Comparison of ENCODE assay signal across 9 cellular contexts in the genomic region with DNA sequence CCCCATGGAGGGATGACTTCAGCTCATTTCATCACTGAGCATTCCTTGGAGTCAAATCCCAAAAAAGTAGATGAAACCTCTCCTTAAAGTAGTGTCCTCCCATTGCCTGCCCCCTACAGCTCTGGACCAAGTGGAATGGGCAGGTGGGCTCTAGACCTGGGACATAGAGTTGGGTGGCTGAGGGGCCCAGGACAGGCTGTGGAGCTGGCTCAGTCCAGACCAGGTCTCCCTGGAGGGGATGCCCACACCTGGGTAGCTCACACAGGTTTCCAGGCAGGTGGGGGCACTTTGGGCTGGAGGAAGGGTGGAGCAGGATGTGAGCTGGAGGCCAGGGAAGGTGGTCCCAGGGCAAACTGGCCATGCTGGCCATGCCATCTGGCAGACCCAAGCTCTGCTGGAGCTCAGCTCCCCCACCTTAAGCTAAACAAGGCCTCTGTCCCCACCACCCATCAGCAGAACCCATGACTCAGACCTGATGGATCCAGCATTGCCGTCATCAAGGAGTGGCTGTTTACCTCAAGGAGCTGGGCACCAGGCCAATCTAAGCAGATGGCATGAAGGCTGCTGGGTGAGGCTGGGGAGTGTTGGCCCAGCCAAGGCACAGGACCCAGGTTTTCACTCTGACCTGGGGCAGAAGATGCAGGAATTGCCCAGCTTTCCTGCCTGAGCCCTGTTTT. TPM values are rescaled to one million over a fixed set of nuclear protein-coding genes. Genes with fewer than 3 reads are reported as not detected.
DNase-seq lines count a peak whose midpoint lies in the region; ATAC-seq, FAIRE-seq and TF ChIP-seq lines count a peak whose summit lies in the region.
"Had no signal": no experiment of that assay in that cellular context is flagged by ENCODE, and none has a peak within 500 bp of the region (broad histone marks: within the 10 kb centered on the region; RNA-seq: fewer than 3 reads in every experiment).

No MANE protein-coding gene starts in this region.

- H3K4me3 ChIP-seq in A549 (no peak overlapping the region), SJSA1 (no peak overlapping the region), hepatocyte (no peak overlapping the region)

- FAIRE-seq in A549 (lab: Jason Lieb, UNC), result peak; percentile 100

- no peaks in the 10 kb centered on the region for H4K20me1 ChIP-seq in hepatocyte (ENCODE audit: insufficient read depth, poor library complexity, severe bottlenecking)

- H3K36me3 ChIP-seq in SJSA1 (no peaks in the 10 kb centered on the region), hepatocyte (replicated peaks; ENCODE audit: insufficient read depth, low read depth) (no peaks in the 10 kb centered on the region)

- POLR2A ChIA-PET in A549 (lab: Yijun Ruan, JAX), result interaction anchor here (0.6 to 2.2 kb wide), 11 partner anchors 10 to 240 kb away, joined by 3 to 13 read pairs (median 4); a partner anchor contains a TSS

- ATAC-seq in A549, result peak; percentile 86
- ATAC-seq in GM18909 (IDR thresholded peaks at IDR 0.05; ENCODE audit: poor library complexity, unreplicated experiment), result no peak
- no peak for ATAC-seq in GM18498 (IDR thresholded peaks at IDR 0.05; ENCODE audit: unreplicated experiment)
- no peak for ATAC-seq in GM21529 (IDR thresholded peaks at IDR 0.05; ENCODE audit: unreplicated experiment)

- no peaks in the 10 kb centered on the region for H3K79me2 ChIP-seq in hepatocyte

- TF ChIP-seq CTCF in A549 (IDR thresholded peaks at IDR 0.05), result no peak
- TF ChIP-seq CTCF in hepatocyte (IDR thresholded peaks at IDR 0.05; ENCODE audit: poor library complexity), result no peak

- peak; percentile 92 to 95; a peak in 4 of 5 replicates for TF ChIP-seq EP300 in A549 (IDR thresholded peaks at IDR 0.05)

- H3K9me3 ChIP-seq in A549, result peaks cover 20% of the 10 kb centered on the region
- H3K9me3 ChIP-seq in SJSA1 (replicated peaks), result no peaks in the 10 kb centered on the region
- H3K9me3 ChIP-seq in hepatocyte (ENCODE audit: low read depth), result no peaks in the 10 kb centered on the region

- peak overlapping the region; percentile 96 to 99 for H3K27ac ChIP-seq in A549
- no peak overlapping the region for H3K27ac ChIP-seq in SJSA1
- H3K27ac ChIP-seq in hepatocyte, result no peak overlapping the region
- H3K27ac ChIP-seq: KMS-11 had no signal

- peaks cover 62% of the 10 kb centered on the region for H3K4me1 ChIP-seq in A549
- H3K4me1 ChIP-seq in SJSA1 (replicated peaks), result peaks cover 13% of the 10 kb centered on the region
- H3K4me1 ChIP-seq in hepatocyte (ENCODE audit: insufficient read depth), result no peaks in the 10 kb centered on the region

- peak; percentile 32 to 53; a peak in 4 of 5 replicates for TF ChIP-seq RAD21 in A549 (conservative IDR thresholded peaks at IDR 0.05 in 1 of 2, IDR thresholded peaks at IDR 0.05 in 1 of 2)

- peak; percentile 37; the same call in 1 of the 2 replicates for TF ChIP-seq POLR2A in A549 (IDR thresholded peaks at IDR 0.05; ENCODE audit: low read length)

- H2AFZ ChIP-seq in hepatocyte, result no peak overlapping the region

- no peaks in the 10 kb centered on the region for H3K9me2 ChIP-seq in hepatocyte (replicated peaks; ENCODE audit: insufficient read depth)

- 0% methylated on average over 1 of the region's 1 CpG for WGBS in A549 (ENCODE audit: missing lambda C conversion rate)
- WGBS in hepatocyte (ENCODE audit: low lambda C conversion rate, missing lambda C conversion rate), result 75% methylated on average over 1 of the region's 1 CpG

- CTCF ChIA-PET in A549 (lab: Yijun Ruan, JAX), result interaction anchor here (0.9 to 9.5 kb wide), 19 partner anchors 7 to 545 kb away, joined by 3 to 71 read pairs (median 4); a partner anchor contains a TSS

- DNase-seq in A549 (ENCODE audit: low read depth in 1 of 2, low spot score in 1 of 2) (peak; percentile 97 to 100), H4 (ENCODE audit: low spot score) (peak; percentile 98), SJSA1 (ENCODE audit: low read depth in 1 of 2, low spot score in 2 of 2) (peak; percentile 28 to 73), hepatocyte (ENCODE audit: low spot score) (peak; percentile 46), iPS-NIHi7 (ENCODE audit: extremely low spot score) (no peak)

- H3K4me2 ChIP-seq in A549 (peak overlapping the region; percentile 74), hepatocyte (no peak overlapping the region)
- H3K4me2 ChIP-seq: KMS-11 had no signal

- H3K27me3 ChIP-seq in SJSA1 (replicated peaks), result no peaks in the 10 kb centered on the region
- no peaks in the 10 kb centered on the region for H3K27me3 ChIP-seq in hepatocyte

TF ChIP-seq in A549, 52 proteins besides CTCF, POLR2A, EP300 and RAD21 (continues in another document):
- TF ChIP-seq NFE2L2 (conservative IDR thresholded peaks at IDR 0.05; ENCODE audit: low read length) (no peak; the same call in 1 of the 2 replicates), HOXB5 (CRISPR knock-in tag; IDR thresholded peaks at IDR 0.05) (peak; percentile 94; the same call in 1 of the 2 replicates), TP53 (CRISPR knock-in tag; IDR thresholded peaks at IDR 0.05) (no peak), HEYL (CRISPR knock-in tag; IDR thresholded peaks at IDR 0.05) (peak; percentile 42; the same call in 1 of the 2 replicates), PHF8 (IDR thresholded peaks at IDR 0.05; ENCODE audit: borderline replicate concordance, low read depth) (no peak), RCOR1 (IDR thresholded peaks at IDR 0.05; ENCODE audit: low read depth, low read length) (no peak), NR3C1 (IDR thresholded peaks at IDR 0.05) (no peak), ZNF302 (CRISPR knock-in tag; IDR thresholded peaks at IDR 0.05) (peak; percentile 64; the same call in 1 of the 2 replicates), MYC (IDR thresholded peaks at IDR 0.05; ENCODE audit: borderline replicate concordance, low read length) (peak; percentile 83), ZFP36 (IDR thresholded peaks at IDR 0.05; ENCODE audit: borderline replicate concordance, partially characterized antibody) (no peak), CHD4 (IDR thresholded peaks at IDR 0.05; ENCODE audit: borderline replicate concordance) (no peak), RARB (CRISPR knock-in tag; IDR thresholded peaks at IDR 0.05) (no peak), NPAS2 (CRISPR knock-in tag; IDR thresholded peaks at IDR 0.05; ENCODE audit: borderline replicate concordance) (no peak), CBX2 (IDR thresholded peaks at IDR 0.05; ENCODE audit: borderline replicate concordance, low read depth) (no peak), ZSCAN20 (CRISPR knock-in tag; IDR thresholded peaks at IDR 0.05) (no peak; the same call in none of the 2 replicates), FOSB (CRISPR knock-in tag; IDR thresholded peaks at IDR 0.05) (no peak), POLR2AphosphoS2 (conservative IDR thresholded peaks at IDR 0.05; ENCODE audit: low read length) (no peak), KDM1A (IDR thresholded peaks at IDR 0.05; ENCODE audit: low read depth) (no peak)
- TF ChIP-seq, protein P1, sequence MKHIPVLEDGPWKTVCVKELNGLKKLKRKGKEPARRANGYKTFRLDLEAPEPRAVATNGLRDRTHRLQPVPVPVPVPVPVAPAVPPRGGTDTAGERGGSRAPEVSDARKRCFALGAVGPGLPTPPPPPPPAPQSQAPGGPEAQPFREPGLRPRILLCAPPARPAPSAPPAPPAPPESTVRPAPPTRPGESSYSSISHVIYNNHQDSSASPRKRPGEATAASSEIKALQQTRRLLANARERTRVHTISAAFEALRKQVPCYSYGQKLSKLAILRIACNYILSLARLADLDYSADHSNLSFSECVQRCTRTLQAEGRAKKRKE (CRISPR knock-in tag; IDR thresholded peaks at IDR 0.05; ENCODE audit: low read depth), result peak; percentile 96

RNA-seq across cellular contexts. Expression of a gene that starts 6.2 kb away (rescaled TPM):
- polyA plus RNA-seq in A549 (2011; rRNA removed) (0.37 TPM in 1 of 2 replicates, not detected in the other), A549 (2017; fragmentation: RNase III; extraction: RNeasy Plus Mini Kit Qiagen cat#74134 plus additional on column Dnase treatment) (not detected in 3 replicates), hepatocyte (2.2 TPM in 1 of 2 replicates, not detected in the other)
- polyA plus RNA-seq in A549 (2012; cell fraction: cytosol; rRNA removed), result 0.34 TPM in 1 of 2 replicates, not detected in the other
- polyA plus RNA-seq in A549 (2012; cell fraction: nucleus; rRNA removed), result not detected in 2 replicates
- polyA minus RNA-seq in A549 (2011; rRNA and poly(A)+ RNA removed), result not detected in 2 replicates
- 4.5 TPM in 1 of 2 replicates, not detected in the other for total RNA-seq in H4 (2014; rRNA removed; shearing (Covaris generic))
- total RNA-seq in SJSA1 (2014; rRNA removed; shearing (Covaris generic)), result not detected in 2 replicates
- total RNA-seq in hepatocyte, result not detected in 2 replicates

RNA-seq across cellular contexts. Expression of a gene that starts 30.7 kb away (rescaled TPM):
- polyA plus RNA-seq in A549 (2011; rRNA removed) (51.9 and 86.9 TPM in 2 replicates), A549 (2017; fragmentation: RNase III; extraction: RNeasy Plus Mini Kit Qiagen cat#74134 plus additional on column Dnase treatment) (62.4 to 73.0 TPM (median 64.3 TPM) in 3 replicates), hepatocyte (78.5 and 99.3 TPM in 2 replicates)
- polyA plus RNA-seq in A549 (2012; cell fraction: cytosol; rRNA removed), result 53.7 and 75.5 TPM in 2 replicates
- polyA plus RNA-seq in A549 (2012; cell fraction: nucleus; rRNA removed), result 34.3 and 62.2 TPM in 2 replicates
- polyA minus RNA-seq in A549 (2011; rRNA and poly(A)+ RNA removed), result 27.6 and 27.8 TPM in 2 replicates
- total RNA-seq in H4 (2014; rRNA removed; shearing (Covaris generic)), result 58.8 and 67.4 TPM in 2 replicates
- 25.0 and 39.4 TPM in 2 replicates for total RNA-seq in SJSA1 (2014; rRNA removed; shearing (Covaris generic))
- 94.8 and 103 TPM in 2 replicates for total RNA-seq in hepatocyte

RNA-seq across cellular contexts. Expression of a gene that starts 31.1 kb away (rescaled TPM):
- 108 and 187 TPM in 2 replicates for polyA plus RNA-seq in A549 (2011; rRNA removed)
- 38.7 and 48.0 TPM in 2 replicates for polyA plus RNA-seq in A549 (2012; cell fraction: cytosol; rRNA removed)
- 13.9 and 21.7 TPM in 2 replicates for polyA plus RNA-seq in A549 (2012; cell fraction: nucleus; rRNA removed)
- 99.8 to 119 TPM (median 108 TPM) in 3 replicates for polyA plus RNA-seq in A549 (2017; fragmentation: RNase III; extraction: RNeasy Plus Mini Kit Qiagen cat#74134 plus additional on column Dnase treatment)
- polyA minus RNA-seq in A549 (2011; rRNA and poly(A)+ RNA removed), result 15.3 and 16.9 TPM in 2 replicates
- total RNA-seq in H4 (2014; rRNA removed; shearing (Covaris generic)), result 129 and 164 TPM in 2 replicates
- 60.5 and 65.9 TPM in 2 replicates for total RNA-seq in SJSA1 (2014; rRNA removed; shearing (Covaris generic))
- 102 and 109 TPM in 2 replicates for total RNA-seq in hepatocyte
- 85.6 and 91.5 TPM in 2 replicates for polyA plus RNA-seq in hepatocyte

RNA-seq across cellular contexts. Expression of a gene that starts 56.5 kb away (rescaled TPM):
- polyA plus RNA-seq in A549 (2011; rRNA removed), result 41.1 and 41.2 TPM in 2 replicates
- 20.7 and 21.0 TPM in 2 replicates for polyA plus RNA-seq in A549 (2012; cell fraction: cytosol; rRNA removed)
- polyA plus RNA-seq in A549 (2012; cell fraction: nucleus; rRNA removed), result 37.4 and 41.3 TPM in 2 replicates
- polyA plus RNA-seq in A549 (2017; fragmentation: RNase III; extraction: RNeasy Plus Mini Kit Qiagen cat#74134 plus additional on column Dnase treatment), result 23.6 to 25.0 TPM (median 24.8 TPM) in 3 replicates
- polyA minus RNA-seq in A549 (2011; rRNA and poly(A)+ RNA removed), result 76.4 and 88.5 TPM in 2 replicates
- 15.2 and 19.8 TPM in 2 replicates for total RNA-seq in H4 (2014; rRNA removed; shearing (Covaris generic))
- 10.3 and 13.0 TPM in 2 replicates for total RNA-seq in SJSA1 (2014; rRNA removed; shearing (Covaris generic))
- 18.5 and 21.8 TPM in 2 replicates for total RNA-seq in hepatocyte
- polyA plus RNA-seq in hepatocyte, result 19.5 and 22.4 TPM in 2 replicates

Comparison
In these comparisons a context has a peak if more than half of its experiments do, and no peak if none do; other contexts are left out.
1. ATAC-seq: peak in A549 (2 of 2); none in GM18909 (single experiment), GM18498 (single experiment) and GM21529 (single experiment).
2. H3K27ac ChIP-seq: peak in A549 (2 of 2); none in SJSA1 (single experiment) and hepatocyte (single experiment).